8 cellular contexts compared by ENCODE assay signal in genomic region chr10:73167557-73168485, GRCh38. TPM values are rescaled to one million over a fixed set of nuclear protein-coding genes. Genes with fewer than 3 reads are reported as not detected.
A peak's percentile ranks its signal among the peaks of the same experiment; 100 is the strongest.
DNase-seq lines count a peak whose midpoint lies in the region; ATAC-seq and TF ChIP-seq lines count a peak whose summit lies in the region.

ECD (minus strand) TSS chr10:73168008; CDS start chr10:73163937, 4,071 bp downstream.
FAM149B1 (plus strand) TSS chr10:73168119; CDS start chr10:73168340, 221 bp downstream.

- TF ChIP-seq CTCF in spleen (IDR thresholded peaks at IDR 0.05 in 8 of 11, conservative IDR thresholded peaks at IDR 0.05 in 3 of 11), result peak in 8 of 11 experiments; percentile 30 to 51 (median 42)

- H3K27ac ChIP-seq in spleen, result peak within 1 kb of the TSS; percentile 93 to 97 (median 96)

- DNase-seq in AG08396 (ENCODE audit: low spot score), result peak; percentile 94
- DNase-seq in NCI-H345 treated with DMSO at 0.1 percent for 48 hours (lab: John Stamatoyannopoulos, UW; ENCODE audit: unreplicated experiment), result peak; percentile 47
- DNase-seq in activated CD4-positive, CD25-positive, alpha-beta regulatory T cell (lab: John Stamatoyannopoulos, UW), result peak; percentile 81 to 87 (median 84)
- peak; percentile 91 for DNase-seq in central memory CD4-positive, alpha-beta T cell
- peak; percentile 98 for DNase-seq in inferior parietal cortex (ENCODE audit: extremely low spot score)
- peak; percentile 97 for DNase-seq in spleen

- ATAC-seq in GM18907 (IDR thresholded peaks at IDR 0.05; ENCODE audit: unreplicated experiment) (peak; percentile 92), HG03175 (IDR thresholded peaks at IDR 0.05; ENCODE audit: unreplicated experiment) (peak; percentile 96)

- no peaks in the 10 kb centered on the region for H3K9me3 ChIP-seq in spleen

- intact Hi-C loops in spleen (cut with DNase I; ENCODE audit: low total_unique reads), result no loop called here

- H3K4me3 ChIP-seq in spleen, result peak within 1 kb of the TSS; percentile 66 to 93 (median 84)

- WGBS in spleen, 5 donors, result 0 to 1% (median 1%) methylated on average over 37 to 52 of the region's 52 CpGs

- H3K36me3 ChIP-seq in spleen, result peaks cover 0 to 30% (median 6%) of the 10 kb centered on the region in 6 donors

- no peaks in the 10 kb centered on the region for H3K27me3 ChIP-seq in spleen (replicated peaks in 1 of 7)

- TF ChIP-seq POLR2A in spleen (IDR thresholded peaks at IDR 0.05), result peak; percentile 80 to 86 (median 86)

- H3K4me1 ChIP-seq in spleen, result peaks cover 35 to 69% (median 58%) of the 10 kb centered on the region in 6 donors

RNA-seq across cellular contexts. Expression of gene ECD, which starts in this region (rescaled TPM):
- total RNA-seq in spleen, result 10 to 100 TPM; 24.9 to 37.8 (median 32.1) TPM
- polyA plus RNA-seq in spleen, result 1 to 10 TPM; 7.3 to 9.8 (median 9.2) TPM

RNA-seq across cellular contexts. Expression of gene FAM149B1, which starts in this region (rescaled TPM):
- 10 to 100 TPM; 13.5 to 24.5 (median 18.6) TPM for total RNA-seq in spleen
- polyA plus RNA-seq in spleen, result 10 to 100 TPM; 11.9 to 13.4 (median 13.3) TPM

Comparison
In these comparisons a context has a peak if more than half of its experiments do, and no peak if none do; other contexts are left out.
1. Peak in every context shown above with its lines: DNase-seq, ATAC-seq, H3K4me3 ChIP-seq and H3K27ac ChIP-seq.
2. DNase-seq: peak in every context shown above with its lines; median percentile 98 in inferior parietal cortex; 97 in spleen; 94 in AG08396; 91 in central memory CD4-positive, alpha-beta T cell; 84 in activated CD4-positive, CD25-positive, alpha-beta regulatory T cell; 47 in NCI-H345 treated with DMSO at 0.1 percent for 48 hours.